In genomic region chr11:86486261-86487030, GRCh38 we compare ENCODE assay signal across 9 cellular contexts.
DNase-seq lines count a peak whose midpoint lies in the region; ATAC-seq and TF ChIP-seq lines count a peak whose summit lies in the region.
"Had no signal": no experiment of that assay in that cellular context is flagged by ENCODE, and none has a peak within 500 bp of the region (broad histone marks: within the 10 kb centered on the region; RNA-seq: fewer than 3 reads in every experiment).

No MANE protein-coding gene starts in this region.

- peak; percentile 21 for DNase-seq in NB4 (ENCODE audit: low read depth)
- peak; percentile 19 for DNase-seq in stimulated activated CD8-positive, alpha-beta memory T cell treated with anti-CD3 and anti-CD28 coated beads, Interleukin-12 subunit alpha, Interleukin-12 subunit beta, amount 100 ng/mL, for 4 hours (ENCODE audit: low read depth)
- no peak for DNase-seq in mesenteric fat pad (ENCODE audit: low spot score)
- DNase-seq in stomach: no peak
- DNase-seq: activated T-cell treated with anti-CD3 and anti-CD28 coated beads, Interleukin-2, amount 50 U/mL, for 48 hours; left cardiac atrium had no signal

- no peaks in the 10 kb centered on the region for H3K27me3 ChIP-seq in stomach

- TF ChIP-seq POLR2A in NB4 (IDR thresholded peaks at IDR 0.05; ENCODE audit: extremely low read depth, insufficient read length) (no peak), stomach (IDR thresholded peaks at IDR 0.05) (no peak)

- H3K36me3 ChIP-seq in stomach: peaks cover 0 to 3% (median 0%) of the 10 kb centered on the region in 4 donors

- peak; percentile 73 for ATAC-seq in GM18870 (IDR thresholded peaks at IDR 0.05; ENCODE audit: unreplicated experiment)
- ATAC-seq in SK-N-SH treated with all-trans-retinoic acid at 6 μM for 48 hours: no peak

- H3K4me1 ChIP-seq in stomach: peaks cover 0 to 33% (median 12%) of the 10 kb centered on the region in 4 donors

- TF ChIP-seq CTCF in NB4 (IDR thresholded peaks at IDR 0.05; ENCODE audit: low read depth, low read length) (no peak), stomach (IDR thresholded peaks at IDR 0.05) (no peak)

- intact Hi-C loops in stomach (cut with DNase I; ENCODE audit: low total_unique reads): no loop called here

- H3K9me3 ChIP-seq in stomach: no peaks in the 10 kb centered on the region

- 61 to 76% (median 73%) methylated on average over 5 of the region's 5 CpGs for WGBS in stomach, 5 donors

- H3K27ac ChIP-seq in cingulate gyrus (ENCODE audit: low read depth, low read length): peak overlapping the region; percentile 58
- no peak overlapping the region for H3K27ac ChIP-seq in stomach

- H3K4me3 ChIP-seq in NB4 (ENCODE audit: low read depth, low read length) (no peak overlapping the region), stomach (no peak overlapping the region)

- no peak for TF ChIP-seq EP300 in stomach (IDR thresholded peaks at IDR 0.05)

TF ChIP-seq in SK-N-SH treated with all-trans-retinoic acid at 6 μM for 48 hours, 23 proteins besides CTCF, POLR2A, EP300 and RAD21:
- TF ChIP-seq PPARA (CRISPR knock-in tag; IDR thresholded peaks at IDR 0.05; ENCODE audit: borderline replicate concordance): no peak
- no peak for TF ChIP-seq TSHZ2 (CRISPR knock-in tag; IDR thresholded peaks at IDR 0.05)
- TF ChIP-seq ZC3H10 (CRISPR knock-in tag; IDR thresholded peaks at IDR 0.05): no peak
- TF ChIP-seq PATZ1 (CRISPR knock-in tag; IDR thresholded peaks at IDR 0.05; ENCODE audit: borderline replicate concordance): no peak
- no peak for TF ChIP-seq CSRNP3 (CRISPR knock-in tag; IDR thresholded peaks at IDR 0.05)
- TF ChIP-seq POU6F1 (CRISPR knock-in tag; IDR thresholded peaks at IDR 0.05; ENCODE audit: borderline replicate concordance, low read depth): no peak

Comparison
In these comparisons a context has a peak if more than half of its experiments do, and no peak if none do; other contexts are left out.
1. DNase-seq: peak in NB4 (single experiment) and stimulated activated CD8-positive, alpha-beta memory T cell treated with anti-CD3 and anti-CD28 coated beads, Interleukin-12 subunit alpha, Interleukin-12 subunit beta, amount 100 ng/mL, for 4 hours (single experiment); none in mesenteric fat pad (single experiment) and stomach (single experiment).